26 cellular contexts compared by ENCODE assay signal in genomic region chr13:73015799-73016198, GRCh38.
"Had no signal": no experiment of that assay in that cellular context is flagged by ENCODE, and none has a peak within 500 bp of the region (broad histone marks: within the 10 kb centered on the region; RNA-seq: fewer than 3 reads in every experiment).

No MANE protein-coding gene starts in this region.

- DNase-seq: activated B cell treated with CpG ODN at 0.5 μM for 24 hours; activated CD4-positive, alpha-beta T cell treated with anti-CD3 and anti-CD28 coated beads for 48 hours; activated CD4-positive, alpha-beta T cell treated with anti-CD3 and anti-CD28 coated beads, Interleukin-2, amount 50 U/mL, for 1 hour; activated CD4-positive, alpha-beta T cell treated with anti-CD3 and anti-CD28 coated beads, Interleukin-2, amount 50 U/mL, for 48 hours; activated CD8-positive, alpha-beta memory T cell treated with anti-CD3 and anti-CD28 coated beads for 24 hours; activated CD8-positive, alpha-beta T cell treated with anti-CD3 and anti-CD28 coated beads for 36 hours; activated effector memory CD4-positive, alpha-beta T cell treated with Interleukin-2 at 50 U/mL for 16 hours; activated gamma-delta T cell treated with Interleukin-2 at 50 U/mL for 16 hours; activated naive CD4-positive, alpha-beta T cell treated with anti-CD3 and anti-CD28 coated beads, Interleukin-2, amount 50 U/mL, for 16 hours; activated naive CD4-positive, alpha-beta T cell treated with Interleukin-2 at 50 U/mL for 16 hours; activated T-cell treated with anti-CD3 and anti-CD28 coated beads, Interleukin-2, amount 50 U/mL, for 4 hours; amniotic stem cell; anterior cingulate cortex; body of pancreas; caudate nucleus; colonic mucosa; effector CD8-positive, alpha-beta T cell; foreskin fibroblast; head of caudate nucleus; T-helper 17 cell; T1000; WERI-Rb-1 had no signal

- H3K36me3 ChIP-seq: colonic mucosa, WERI-Rb-1 had no signal

- H3K4me1 ChIP-seq: colonic mucosa had no signal

- H3K27me3 ChIP-seq: body of pancreas, colonic mucosa had no signal

- H3K27ac ChIP-seq: body of pancreas, colonic mucosa, WERI-Rb-1 had no signal

- FAIRE-seq: frontal cortex had no signal

- ATAC-seq: activated CD4-positive, CD25-positive, alpha-beta regulatory T cell treated with anti-CD3 and anti-CD28 coated beads, Interleukin-2, amount 50 U/mL, for 24 hours; activated CD8-positive, alpha-beta T cell treated with anti-CD3 and anti-CD28 coated beads for 36 hours; activated T-cell treated with anti-CD3 and anti-CD28 coated beads, Interleukin-2, amount 50 U/mL, for 4 hours; activated T-helper 17 cell treated with anti-CD3 and anti-CD28 coated beads, Interleukin-2, amount 50 U/mL, for 72 hours; body of pancreas; esophagus mucosa; T-helper 17 cell had no signal

- H3K9me3 ChIP-seq: body of pancreas, colonic mucosa had no signal

- H3K4me3 ChIP-seq: body of pancreas, colonic mucosa had no signal
